1 cellular context compared by ENCODE assay signal in genomic region chr18:38923136-38923535, GRCh38.
TF ChIP-seq lines count a peak whose summit lies in the region.

No MANE protein-coding gene starts in this region.

TF ChIP-seq in GM12878, 131 proteins besides CTCF, POLR2A, EP300 and RAD21 (continued from another document):
- TF ChIP-seq ZBTB40 (IDR thresholded peaks at IDR 0.05; ENCODE audit: borderline replicate concordance): no peak
- TF ChIP-seq HDGF (IDR thresholded peaks at IDR 0.05): no peak
- TF ChIP-seq MLLT1 (IDR thresholded peaks at IDR 0.05): no peak
- no peak for TF ChIP-seq BCL3 (IDR thresholded peaks at IDR 0.05; ENCODE audit: borderline replicate concordance, insufficient read depth, low read depth, low read length, poor library complexity, severe bottlenecking)
- TF ChIP-seq CHD4 (IDR thresholded peaks at IDR 0.05): no peak
- TF ChIP-seq ZZZ3 (IDR thresholded peaks at IDR 0.05; ENCODE audit: control insufficient read depth, insufficient read length, low read depth): no peak
- no peak for TF ChIP-seq FOS (IDR thresholded peaks at IDR 0.05; ENCODE audit: borderline replicate concordance, extremely low read depth, insufficient read length)
- TF ChIP-seq KDM1A (IDR thresholded peaks at IDR 0.05; ENCODE audit: borderline replicate concordance): no peak
- no peak for TF ChIP-seq CHD1 (IDR thresholded peaks at IDR 0.05; ENCODE audit: low read depth, low read length)
- TF ChIP-seq ZSCAN29 (IDR thresholded peaks at IDR 0.05): no peak
